ENCODE assay signal across 1 cellular context in the genomic region with DNA sequence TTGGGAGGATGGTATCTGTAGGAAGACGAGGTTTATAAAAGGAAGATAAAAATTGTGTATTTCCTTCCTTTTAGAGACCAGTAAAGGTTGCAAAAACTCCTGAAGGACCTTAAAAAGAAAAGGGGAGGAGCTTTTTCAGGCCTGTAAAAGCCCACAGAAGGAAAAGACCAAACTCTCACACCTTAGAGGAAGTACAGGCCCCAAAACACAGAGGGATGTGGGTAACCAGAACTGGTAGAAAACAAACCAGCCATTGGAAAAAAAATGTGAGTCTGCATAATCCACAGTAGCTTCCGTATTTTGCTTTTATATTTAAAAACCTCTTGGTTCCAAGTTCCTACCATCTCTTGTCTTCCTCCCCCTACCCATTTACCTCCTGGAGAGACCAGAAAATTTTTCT.
TF ChIP-seq lines count a peak whose summit lies in the region.

No MANE protein-coding gene starts in this region.

TF ChIP-seq in HepG2, 621 proteins besides CTCF, POLR2A, EP300 and RAD21:
- TF ChIP-seq, protein P1, sequence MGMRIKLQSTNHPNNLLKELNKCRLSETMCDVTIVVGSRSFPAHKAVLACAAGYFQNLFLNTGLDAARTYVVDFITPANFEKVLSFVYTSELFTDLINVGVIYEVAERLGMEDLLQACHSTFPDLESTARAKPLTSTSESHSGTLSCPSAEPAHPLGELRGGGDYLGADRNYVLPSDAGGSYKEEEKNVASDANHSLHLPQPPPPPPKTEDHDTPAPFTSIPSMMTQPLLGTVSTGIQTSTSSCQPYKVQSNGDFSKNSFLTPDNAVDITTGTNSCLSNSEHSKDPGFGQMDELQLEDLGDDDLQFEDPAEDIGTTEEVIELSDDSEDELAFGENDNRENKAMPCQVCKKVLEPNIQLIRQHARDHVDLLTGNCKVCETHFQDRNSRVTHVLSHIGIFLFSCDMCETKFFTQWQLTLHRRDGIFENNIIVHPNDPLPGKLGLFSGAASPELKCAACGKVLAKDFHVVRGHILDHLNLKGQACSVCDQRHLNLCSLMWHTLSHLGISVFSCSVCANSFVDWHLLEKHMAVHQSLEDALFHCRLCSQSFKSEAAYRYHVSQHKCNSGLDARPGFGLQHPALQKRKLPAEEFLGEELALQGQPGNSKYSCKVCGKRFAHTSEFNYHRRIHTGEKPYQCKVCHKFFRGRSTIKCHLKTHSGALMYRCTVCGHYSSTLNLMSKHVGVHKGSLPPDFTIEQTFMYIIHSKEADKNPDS (CRISPR knock-in tag; IDR thresholded peaks at IDR 0.05) = no peak
- no peak for TF ChIP-seq SRY (CRISPR knock-in tag; IDR thresholded peaks at IDR 0.05)
- no peak for TF ChIP-seq PHF5A (CRISPR knock-in tag; IDR thresholded peaks at IDR 0.05; ENCODE audit: low read depth, unreplicated experiment)
- TF ChIP-seq, protein P2, sequence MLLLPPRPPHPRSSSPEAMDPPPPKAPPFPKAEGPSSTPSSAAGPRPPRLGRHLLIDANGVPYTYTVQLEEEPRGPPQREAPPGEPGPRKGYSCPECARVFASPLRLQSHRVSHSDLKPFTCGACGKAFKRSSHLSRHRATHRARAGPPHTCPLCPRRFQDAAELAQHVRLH (CRISPR knock-in tag; IDR thresholded peaks at IDR 0.05; ENCODE audit: borderline replicate concordance, low read depth) = no peak
- no peak for TF ChIP-seq ZIK1 (CRISPR knock-in tag; IDR thresholded peaks at IDR 0.05; ENCODE audit: borderline replicate concordance, low read depth)
- TF ChIP-seq ZNF136 (CRISPR knock-in tag; IDR thresholded peaks at IDR 0.05; ENCODE audit: low read depth) = no peak
- TF ChIP-seq ZNF432 (CRISPR knock-in tag; IDR thresholded peaks at IDR 0.05; ENCODE audit: borderline replicate concordance) = no peak
- no peak for TF ChIP-seq ZBTB44 (CRISPR knock-in tag; IDR thresholded peaks at IDR 0.05)
- TF ChIP-seq SAFB2 (CRISPR knock-in tag; IDR thresholded peaks at IDR 0.05; ENCODE audit: borderline replicate concordance, low read depth) = no peak
- no peak for TF ChIP-seq ZBTB1 (CRISPR knock-in tag; IDR thresholded peaks at IDR 0.05; ENCODE audit: borderline replicate concordance)
- TF ChIP-seq THYN1 (CRISPR knock-in tag; IDR thresholded peaks at IDR 0.05; ENCODE audit: borderline replicate concordance, low read depth) = no peak
- TF ChIP-seq, protein P3, sequence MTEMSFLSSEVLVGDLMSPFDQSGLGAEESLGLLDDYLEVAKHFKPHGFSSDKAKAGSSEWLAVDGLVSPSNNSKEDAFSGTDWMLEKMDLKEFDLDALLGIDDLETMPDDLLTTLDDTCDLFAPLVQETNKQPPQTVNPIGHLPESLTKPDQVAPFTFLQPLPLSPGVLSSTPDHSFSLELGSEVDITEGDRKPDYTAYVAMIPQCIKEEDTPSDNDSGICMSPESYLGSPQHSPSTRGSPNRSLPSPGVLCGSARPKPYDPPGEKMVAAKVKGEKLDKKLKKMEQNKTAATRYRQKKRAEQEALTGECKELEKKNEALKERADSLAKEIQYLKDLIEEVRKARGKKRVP (CRISPR knock-in tag; IDR thresholded peaks at IDR 0.05) = no peak
- TF ChIP-seq NRL (CRISPR knock-in tag; IDR thresholded peaks at IDR 0.05; ENCODE audit: borderline replicate concordance) = no peak
- TF ChIP-seq MXD4 (CRISPR knock-in tag; IDR thresholded peaks at IDR 0.05) = no peak
- no peak for TF ChIP-seq HMGA1 (CRISPR knock-in tag; conservative IDR thresholded peaks at IDR 0.05)
- no peak for TF ChIP-seq RFX5 (IDR thresholded peaks at IDR 0.05; ENCODE audit: low read depth, low read length)
- TF ChIP-seq, protein P4, sequence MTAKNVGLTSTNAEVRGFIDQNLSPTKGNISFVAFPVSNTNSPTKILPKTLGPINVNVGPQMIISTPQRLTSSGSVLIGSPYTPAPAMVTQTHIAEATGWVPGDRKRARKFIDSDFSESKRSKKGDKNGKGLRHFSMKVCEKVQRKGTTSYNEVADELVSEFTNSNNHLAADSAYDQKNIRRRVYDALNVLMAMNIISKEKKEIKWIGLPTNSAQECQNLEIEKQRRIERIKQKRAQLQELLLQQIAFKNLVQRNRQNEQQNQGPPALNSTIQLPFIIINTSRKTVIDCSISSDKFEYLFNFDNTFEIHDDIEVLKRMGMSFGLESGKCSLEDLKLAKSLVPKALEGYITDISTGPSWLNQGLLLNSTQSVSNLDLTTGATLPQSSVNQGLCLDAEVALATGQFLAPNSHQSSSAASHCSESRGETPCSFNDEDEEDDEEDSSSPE (CRISPR knock-in tag; IDR thresholded peaks at IDR 0.05) = no peak
